ENCODE assay signal across 8 cellular contexts in genomic region chr11:130427581-130428211, GRCh38.
DNase-seq lines count a peak whose midpoint lies in the region; ATAC-seq lines count a peak whose summit lies in the region.
"Had no signal": no experiment of that assay in that cellular context is flagged by ENCODE, and none has a peak within 500 bp of the region (broad histone marks: within the 10 kb centered on the region; RNA-seq: fewer than 3 reads in every experiment).

No MANE protein-coding gene starts in this region.

- H3K27me3 ChIP-seq in HUES6 (ENCODE audit: control insufficient read depth, insufficient read depth, low read length), result peaks cover 68% of the 10 kb centered on the region

- no peak overlapping the region for H3K27ac Mint-ChIP-seq in stimulated activated effector memory CD8-positive, alpha-beta T cell treated with anti-CD3 and anti-CD28 coated beads, Interleukin-12 subunit alpha, Interleukin-12 subunit beta, amount 100 ng/mL, for 72 hours
- H3K27ac Mint-ChIP-seq: T-helper 2 cell treated with Interferon-gamma antibody and Interleukin-4, amounts not matched to agents 5 μg/mL and 100 μg/mL, for 36 hours had no signal

- peak in 30 of 58 donors; percentile 8 to 67 (median 37) for DNase-seq in anterior cingulate cortex (lab: John Stamatoyannopoulos, UW)
- DNase-seq in iPS-NIHi11 (ENCODE audit: low spot score), result peak; percentile 51
- no peak for DNase-seq in stimulated activated effector memory CD8-positive, alpha-beta T cell treated with anti-CD3 and anti-CD28 coated beads, Interleukin-12 subunit alpha, Interleukin-12 subunit beta, amount 100 ng/mL, for 72 hours (ENCODE audit: low spot score in 2 of 2)
- no peak for DNase-seq in DMS153 (lab: John Stamatoyannopoulos, UW)

- H3K36me3 ChIP-seq in HUES6 (ENCODE audit: control insufficient read depth, insufficient read depth, low read length), result no peaks in the 10 kb centered on the region

- peak overlapping the region; percentile 65 for H3K4me3 Mint-ChIP-seq in stimulated activated effector memory CD8-positive, alpha-beta T cell treated with anti-CD3 and anti-CD28 coated beads, Interleukin-12 subunit alpha, Interleukin-12 subunit beta, amount 100 ng/mL, for 72 hours

- no peak overlapping the region for H3K9ac ChIP-seq in HUES6 (ENCODE audit: low read length)

- no peaks in the 10 kb centered on the region for H3K9me3 ChIP-seq in HUES6 (ENCODE audit: control insufficient read depth, insufficient read depth, low read depth, low read length)

- H3K4me3 ChIP-seq in HUES6 (ENCODE audit: low read depth, low read length), result peak overlapping the region; percentile 66

- H3K4me1 Mint-ChIP-seq in stimulated activated effector memory CD8-positive, alpha-beta T cell treated with anti-CD3 and anti-CD28 coated beads, Interleukin-12 subunit alpha, Interleukin-12 subunit beta, amount 100 ng/mL, for 72 hours, result peaks cover 14% of the 10 kb centered on the region

- H3K27ac ChIP-seq in HUES6 (ENCODE audit: low read depth, low read length), result no peak overlapping the region

- H3K36me3 Mint-ChIP-seq in stimulated activated effector memory CD8-positive, alpha-beta T cell treated with anti-CD3 and anti-CD28 coated beads, Interleukin-12 subunit alpha, Interleukin-12 subunit beta, amount 100 ng/mL, for 72 hours, result no peaks in the 10 kb centered on the region

- peak; percentile 17 for ATAC-seq in stimulated activated effector memory CD8-positive, alpha-beta T cell treated with anti-CD3 and anti-CD28 coated beads, Interleukin-12 subunit alpha, Interleukin-12 subunit beta, amount 100 ng/mL, for 72 hours
- no peak for ATAC-seq in GM18498 (IDR thresholded peaks at IDR 0.05; ENCODE audit: unreplicated experiment)
- ATAC-seq in HG03521 (IDR thresholded peaks at IDR 0.05; ENCODE audit: unreplicated experiment), result no peak

- H3K4me1 ChIP-seq in HUES6 (ENCODE audit: control insufficient read depth, insufficient read depth, low read length), result peaks cover 13% of the 10 kb centered on the region

- H3K9me3 Mint-ChIP-seq in stimulated activated effector memory CD8-positive, alpha-beta T cell treated with anti-CD3 and anti-CD28 coated beads, Interleukin-12 subunit alpha, Interleukin-12 subunit beta, amount 100 ng/mL, for 72 hours, result no peaks in the 10 kb centered on the region
- H3K9me3 Mint-ChIP-seq: T-helper 2 cell treated with Interferon-gamma antibody and Interleukin-4, amounts not matched to agents 5 μg/mL and 100 μg/mL, for 36 hours had no signal

Comparison
In these comparisons a context has a peak if more than half of its experiments do, and no peak if none do; other contexts are left out.
1. DNase-seq: peak in anterior cingulate cortex (30 of 58) and iPS-NIHi11 (single experiment); none in stimulated activated effector memory CD8-positive, alpha-beta T cell treated with anti-CD3 and anti-CD28 coated beads, Interleukin-12 subunit alpha, Interleukin-12 subunit beta, amount 100 ng/mL, for 72 hours (0 of 2) and DMS153 (single experiment).